Comparison of ENCODE assay signal across 20 cellular contexts in genomic region chr5:73655521-73656160, GRCh38. TPM values are rescaled to one million over a fixed set of nuclear protein-coding genes. Genes with fewer than 3 reads are reported as not detected.
DNase-seq lines count a peak whose midpoint lies in the region; TF ChIP-seq lines count a peak whose summit lies in the region.
"Had no signal": no experiment of that assay in that cellular context is flagged by ENCODE, and none has a peak within 500 bp of the region (broad histone marks: within the 10 kb centered on the region; RNA-seq: fewer than 3 reads in every experiment).

No MANE protein-coding gene starts in this region.

- WGBS in trophoblast cell (ENCODE audit: extremely low coverage, insufficient coverage, insufficient read length) = no CpG with 5 or more reads among the region's 6 CpGs

- peaks cover 2% of the 10 kb centered on the region for H3K27me3 ChIP-seq in trophoblast cell (ENCODE audit: insufficient read depth, low read length)
- H3K27me3 ChIP-seq: right atrium auricular region, uterus had no signal

- no peaks in the 10 kb centered on the region for H3K27me3 Mint-ChIP-seq in osteocyte (ENCODE audit: unreplicated experiment)
- H3K27me3 Mint-ChIP-seq: dendritic cell treated with granulocyte-macrophage colony-stimulating factor and Interleukin-4, amounts not matched to agents 40 ng/mL and 50 ng/mL, for 4 days had no signal

- no peak overlapping the region for H4K8ac ChIP-seq in trophoblast cell (ENCODE audit: low read depth, low read length)

- H3K79me1 ChIP-seq in trophoblast cell (ENCODE audit: low read length) = no peaks in the 10 kb centered on the region

- H3K27ac ChIP-seq in epithelial cell of prostate (peak overlapping the region; percentile 99), trophoblast cell (ENCODE audit: low read depth, low read length) (no peak overlapping the region)
- H3K27ac ChIP-seq: C4-2B, right atrium auricular region, uterus had no signal

- DNase-seq in DMS 273 (lab: John Stamatoyannopoulos, UW; ENCODE audit: unreplicated experiment) (peak; percentile 75), NCI-H524 treated with DMSO at 0.1 percent for 48 hours (lab: John Stamatoyannopoulos, UW) (peak; percentile 41), epithelial cell of prostate (ENCODE audit: low read depth, low spot score) (no peak), osteocyte (ENCODE audit: extremely low spot score, unreplicated experiment) (peak; percentile 86), HPDE6-E6E7 (ENCODE audit: extremely low spot score) (no peak), OCI-M1 (lab: John Stamatoyannopoulos, UW) (no peak), trophoblast cell (no peak)
- DNase-seq in stimulated activated CD4-positive, alpha-beta T cell treated with anti-CD3 and anti-CD28 coated beads, Interleukin-4, amount 100 ng/mL, for 1 hour = no peak
- DNase-seq: activated CD4-positive, alpha-beta T cell treated with anti-CD3 and anti-CD28 coated beads for 36 hours; glutamatergic neuron; NCI-H1436 treated with DMSO at 0.1 percent for 48 hours; NK-92 treated with Interleukin-12 subunit alpha and Interleukin-12 subunit beta, amount 100 ng/mL, for 24 hours; RPMI8226; stimulated activated naive CD4-positive, alpha-beta T cell; uterus had no signal

- H3K9me3 Mint-ChIP-seq in osteocyte (ENCODE audit: unreplicated experiment) = peaks cover 4% of the 10 kb centered on the region
- H3K9me3 Mint-ChIP-seq: activated T-helper 17 cell treated with anti-CD3 and anti-CD28 coated beads, Interleukin-2, amount 50 U/mL, for 72 hours; dendritic cell treated with granulocyte-macrophage colony-stimulating factor and Interleukin-4, amounts not matched to agents 40 ng/mL and 50 ng/mL, for 4 days had no signal

- no peak overlapping the region for H3K9ac ChIP-seq in trophoblast cell (ENCODE audit: low read length)

- no peak overlapping the region for H2BK5ac ChIP-seq in trophoblast cell (ENCODE audit: low read depth, low read length, poor library complexity)

- H4K12ac ChIP-seq in trophoblast cell (ENCODE audit: low read depth, low read length) = no peak overlapping the region

- H3K14ac ChIP-seq in trophoblast cell (ENCODE audit: low read length) = no peak overlapping the region

- H3K27ac Mint-ChIP-seq in osteocyte (ENCODE audit: unreplicated experiment) = peak overlapping the region; percentile 97
- H3K27ac Mint-ChIP-seq: activated CD4-positive, alpha-beta T cell treated with anti-CD3 and anti-CD28 coated beads for 36 hours; activated T-helper 17 cell treated with anti-CD3 and anti-CD28 coated beads, Interleukin-2, amount 50 U/mL, for 72 hours; dendritic cell treated with granulocyte-macrophage colony-stimulating factor and Interleukin-4, amounts not matched to agents 40 ng/mL and 50 ng/mL, for 4 days had no signal

- TF ChIP-seq CTCF in osteocyte (IDR thresholded peaks at IDR 0.05) = no peak

- H3K4me1 Mint-ChIP-seq in osteocyte (ENCODE audit: unreplicated experiment) = peaks cover 71% of the 10 kb centered on the region
- H3K4me1 Mint-ChIP-seq: activated CD4-positive, alpha-beta T cell treated with anti-CD3 and anti-CD28 coated beads for 36 hours; activated T-helper 17 cell treated with anti-CD3 and anti-CD28 coated beads, Interleukin-2, amount 50 U/mL, for 72 hours had no signal

- no peak overlapping the region for H2AFZ ChIP-seq in trophoblast cell (ENCODE audit: insufficient read depth, low read length, poor library complexity)

- H3K4me3 Mint-ChIP-seq in osteocyte (ENCODE audit: unreplicated experiment) = peak overlapping the region; percentile 51
- H3K4me3 Mint-ChIP-seq: activated CD4-positive, alpha-beta T cell treated with anti-CD3 and anti-CD28 coated beads for 36 hours; activated T-helper 17 cell treated with anti-CD3 and anti-CD28 coated beads, Interleukin-2, amount 50 U/mL, for 72 hours; dendritic cell treated with granulocyte-macrophage colony-stimulating factor and Interleukin-4, amounts not matched to agents 40 ng/mL and 50 ng/mL, for 4 days had no signal

- H3K36me3 ChIP-seq in trophoblast cell (ENCODE audit: control insufficient read depth in 1 of 2, insufficient read depth in 2 of 2, low read length in 2 of 2) = no peaks in the 10 kb centered on the region
- H3K36me3 ChIP-seq: HAP-1, right atrium auricular region, uterus had no signal

- H3K18ac ChIP-seq in trophoblast cell (ENCODE audit: low read length) = no peak overlapping the region

- H3K9me3 ChIP-seq in trophoblast cell (ENCODE audit: insufficient read depth, low read depth, low read length) = no peaks in the 10 kb centered on the region
- H3K9me3 ChIP-seq: HAP-1, right atrium auricular region, uterus had no signal

- peaks cover 24% of the 10 kb centered on the region for H3K36me3 Mint-ChIP-seq in osteocyte (ENCODE audit: unreplicated experiment)

- H3K79me2 ChIP-seq in trophoblast cell (ENCODE audit: control insufficient read depth, insufficient read depth, low read length, poor library complexity) = no peaks in the 10 kb centered on the region

- H2BK120ac ChIP-seq in trophoblast cell (ENCODE audit: insufficient read depth, low read length, poor library complexity) = no peak overlapping the region

- no peak overlapping the region for H3K4me3 ChIP-seq in trophoblast cell (ENCODE audit: low read depth, low read length)
- H3K4me3 ChIP-seq: HAP-1, right atrium auricular region, uterus had no signal

- no peak overlapping the region for H3K4me2 ChIP-seq in trophoblast cell (ENCODE audit: low read length)

- H4K91ac ChIP-seq in trophoblast cell (ENCODE audit: low read depth, low read length) = no peak overlapping the region

- H3K23ac ChIP-seq in trophoblast cell (ENCODE audit: low read length) = no peak overlapping the region

- H3K4ac ChIP-seq in trophoblast cell (ENCODE audit: low read depth, low read length) = no peak overlapping the region

- H2AK5ac ChIP-seq in trophoblast cell (ENCODE audit: low read length) = no peak overlapping the region

- H3K4me1 ChIP-seq in trophoblast cell (ENCODE audit: control insufficient read depth in 1 of 2, insufficient read depth in 2 of 2, low read length in 2 of 2) = peaks cover 0 to 2% of the 10 kb centered on the region in 2 experiments
- H3K4me1 ChIP-seq: right atrium auricular region, uterus had no signal

- no peak overlapping the region for H2BK12ac ChIP-seq in trophoblast cell (ENCODE audit: low read length)

RNA-seq across cellular contexts. Expression of gene ARHGEF28, which starts 29.6 kb away (rescaled TPM):
- total RNA-seq in osteocyte = 44.9 and 45.3 TPM in 2 replicates
- polyA plus RNA-seq in trophoblast cell (2013) = 0.17 and 0.18 TPM in 2 replicates

Comparison
In these comparisons a context has a peak if more than half of its experiments do, and no peak if none do; other contexts are left out.
1. DNase-seq: peak in DMS 273 (single experiment), NCI-H524 treated with DMSO at 0.1 percent for 48 hours (single experiment) and osteocyte (single experiment); none in epithelial cell of prostate (single experiment), stimulated activated CD4-positive, alpha-beta T cell treated with anti-CD3 and anti-CD28 coated beads, Interleukin-4, amount 100 ng/mL, for 1 hour (single experiment), HPDE6-E6E7 (single experiment), OCI-M1 (single experiment) and trophoblast cell (0 of 2).